In the genomic region with DNA sequence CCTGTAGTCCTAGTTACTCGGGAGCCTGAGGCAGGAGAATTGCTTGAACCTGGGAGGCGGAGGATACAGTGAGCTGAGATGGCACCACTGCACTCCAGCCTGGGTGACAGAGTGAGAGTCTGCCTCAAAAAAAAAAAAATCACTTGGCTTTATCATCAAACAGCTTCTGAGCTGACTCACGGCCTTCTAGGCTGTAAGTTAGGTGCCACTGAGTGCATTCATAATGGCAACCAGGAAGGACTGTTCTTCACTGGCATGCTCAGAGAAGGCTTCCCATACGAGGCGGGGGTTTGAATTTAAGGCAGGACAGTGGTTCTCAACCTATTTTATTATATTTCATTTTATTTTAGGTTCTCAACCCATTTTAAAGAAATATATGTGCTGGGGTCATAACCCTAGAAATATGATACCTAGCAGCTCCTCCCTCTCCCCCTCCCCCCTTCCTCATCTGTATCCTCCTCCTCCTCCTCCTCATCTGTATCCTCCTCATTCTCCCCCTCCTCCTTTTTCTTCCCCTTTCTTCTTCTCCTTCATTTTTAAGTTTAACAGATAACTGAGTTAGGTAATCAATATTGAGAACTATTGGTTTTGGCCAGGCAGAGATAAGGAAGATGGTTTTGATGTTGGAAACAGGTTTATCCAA, we compare ENCODE assay signal across 17 cellular contexts. TPM values are rescaled to one million over a fixed set of nuclear protein-coding genes. Genes with fewer than 3 reads are reported as not detected.
"Had no signal": no experiment of that assay in that cellular context is flagged by ENCODE, and none has a peak within 500 bp of the region (broad histone marks: within the 10 kb centered on the region; RNA-seq: fewer than 3 reads in every experiment).

No MANE protein-coding gene starts in this region.

- H3K9me3 Mint-ChIP-seq: activated CD4-positive, alpha-beta T cell treated with anti-CD3 and anti-CD28 coated beads, Interleukin-2, amount 10 ng/mL, durations not matched to agents 7 days and 5 days; activated naive CD4-positive, alpha-beta T cell treated with anti-CD3 and anti-CD28 coated beads for 36 hours; activated naive CD8-positive, alpha-beta T cell treated with anti-CD3 and anti-CD28 coated beads, Interleukin-2, amount 50 U/mL, for 24 hours; activated T-cell treated with anti-CD3 and anti-CD28 coated beads, Interleukin-2, amount 50 U/mL, for 24 hours; activated T-helper 2 cell treated with anti-CD3 and anti-CD28 coated beads, Interferon-gamma antibody, Interleukin-2, Interleukin-4, amounts not matched to agents 10 μg/mL and 5 μg/mL and 100 μg/mL, durations not matched to agents 14 hours and 24 hours and 36 hours; neural crest cell; type B pancreatic cell had no signal

- H3K9me3 ChIP-seq: heart right ventricle, right atrium auricular region, stomach, testis had no signal

- H3K4me1 ChIP-seq: right atrium auricular region, stomach, testis had no signal

- H3K36me3 ChIP-seq: heart right ventricle, right atrium auricular region, stomach had no signal

- FAIRE-seq: endometrium had no signal

- H3K27ac ChIP-seq: coronary artery, heart right ventricle, right atrium auricular region, stomach, testis had no signal

- H3K36me3 Mint-ChIP-seq: memory B cell, type B pancreatic cell had no signal

- DNase-seq: activated CD4-positive, alpha-beta T cell treated with anti-CD3 and anti-CD28 coated beads, Interleukin-2, amount 10 ng/mL, durations not matched to agents 7 days and 5 days; activated CD8-positive, alpha-beta T cell treated with anti-CD3 and anti-CD28 coated beads, Interleukin-2, amount 10 ng/mL, durations not matched to agents 7 days and 5 days; activated naive CD4-positive, alpha-beta T cell treated with anti-CD3 and anti-CD28 coated beads for 36 hours; activated naive CD8-positive, alpha-beta T cell treated with anti-CD3 and anti-CD28 coated beads, Interleukin-2, amount 50 U/mL, for 24 hours; activated T-cell treated with anti-CD3 and anti-CD28 coated beads, Interleukin-2, amount 50 U/mL, for 24 hours; aorta; heart right ventricle; kidney glomerular epithelial cell; stomach; testis had no signal

- H3K4me3 Mint-ChIP-seq: activated CD4-positive, alpha-beta T cell treated with anti-CD3 and anti-CD28 coated beads, Interleukin-2, amount 10 ng/mL, durations not matched to agents 7 days and 5 days; activated CD8-positive, alpha-beta T cell treated with anti-CD3 and anti-CD28 coated beads, Interleukin-2, amount 10 ng/mL, durations not matched to agents 7 days and 5 days; activated naive CD4-positive, alpha-beta T cell treated with anti-CD3 and anti-CD28 coated beads for 36 hours; activated naive CD8-positive, alpha-beta T cell treated with anti-CD3 and anti-CD28 coated beads, Interleukin-2, amount 50 U/mL, for 24 hours; activated T-cell treated with anti-CD3 and anti-CD28 coated beads, Interleukin-2, amount 50 U/mL, for 24 hours; memory B cell; neural crest cell; type B pancreatic cell had no signal

- H3K4me1 Mint-ChIP-seq: activated CD4-positive, alpha-beta T cell treated with anti-CD3 and anti-CD28 coated beads, Interleukin-2, amount 10 ng/mL, durations not matched to agents 7 days and 5 days; activated naive CD8-positive, alpha-beta T cell treated with anti-CD3 and anti-CD28 coated beads, Interleukin-2, amount 50 U/mL, for 24 hours; neural crest cell had no signal

- H3K27me3 Mint-ChIP-seq: type B pancreatic cell had no signal

- H3K27me3 ChIP-seq: heart right ventricle, right atrium auricular region, stomach, testis had no signal

- H3K27ac Mint-ChIP-seq: activated CD4-positive, alpha-beta T cell treated with anti-CD3 and anti-CD28 coated beads, Interleukin-2, amount 10 ng/mL, durations not matched to agents 7 days and 5 days; activated CD8-positive, alpha-beta T cell treated with anti-CD3 and anti-CD28 coated beads, Interleukin-2, amount 10 ng/mL, durations not matched to agents 7 days and 5 days; activated naive CD4-positive, alpha-beta T cell treated with anti-CD3 and anti-CD28 coated beads for 36 hours; activated naive CD8-positive, alpha-beta T cell treated with anti-CD3 and anti-CD28 coated beads, Interleukin-2, amount 50 U/mL, for 24 hours; activated T-cell treated with anti-CD3 and anti-CD28 coated beads, Interleukin-2, amount 50 U/mL, for 24 hours; activated T-helper 2 cell treated with anti-CD3 and anti-CD28 coated beads, Interferon-gamma antibody, Interleukin-2, Interleukin-4, amounts not matched to agents 10 μg/mL and 5 μg/mL and 100 μg/mL, durations not matched to agents 14 hours and 24 hours and 36 hours; memory B cell; type B pancreatic cell had no signal

- H3K4me3 ChIP-seq: coronary artery, heart right ventricle, right atrium auricular region, stomach, testis had no signal

RNA-seq across cellular contexts. Expression of a gene that starts 19.0 kb away (rescaled TPM):
- total RNA-seq: activated naive CD4-positive, alpha-beta T cell treated with anti-CD3 and anti-CD28 coated beads for 36 hours had no signal
